ENCODE assay signal across 12 cellular contexts in genomic region chr15:77456746-77457618, GRCh38. TPM values are rescaled to one million over a fixed set of nuclear protein-coding genes. Genes with fewer than 3 reads are reported as not detected.
DNase-seq lines count a peak whose midpoint lies in the region; ATAC-seq and TF ChIP-seq lines count a peak whose summit lies in the region.
"Had no signal": no experiment of that assay in that cellular context is flagged by ENCODE, and none has a peak within 500 bp of the region (broad histone marks: within the 10 kb centered on the region; RNA-seq: fewer than 3 reads in every experiment).

No MANE protein-coding gene starts in this region.

- no peaks in the 10 kb centered on the region for H3K27me3 Mint-ChIP-seq in activated CD8-positive, alpha-beta T cell treated with anti-CD3 and anti-CD28 coated beads for 36 hours
- H3K27me3 Mint-ChIP-seq: B cell; stimulated activated memory B cell treated with anti-CD40 and anti-IgM and Interleukin-4, amounts not matched to agents 10 μg/mL and 1 μg/mL and 100 μg/mL, for 72 hours had no signal

- H3K27me3 ChIP-seq in heart left ventricle, result no peaks in the 10 kb centered on the region

- no peaks in the 10 kb centered on the region for H3K9me3 Mint-ChIP-seq in activated CD8-positive, alpha-beta T cell treated with anti-CD3 and anti-CD28 coated beads for 36 hours
- H3K9me3 Mint-ChIP-seq: stimulated activated memory B cell treated with anti-CD40 and anti-IgM and Interleukin-4, amounts not matched to agents 10 μg/mL and 1 μg/mL and 100 μg/mL, for 72 hours had no signal

- TF ChIP-seq POLR2A in heart left ventricle (IDR thresholded peaks at IDR 0.05), result no peak

- intact Hi-C loops in heart left ventricle (cut with DNase I), result loop anchor here in 2 of 10 donors (5.0 kb wide), 1 partner anchor 35 kb away; the partner anchor contains the start of genes HMG20A (in 2 of the 2) and PEAK1 (in 2 of the 2)
- intact Hi-C loops in cardiac septum (cut with DNase I), result loop anchor here (5.0 kb wide), 1 partner anchor 40 kb away; no protein-coding TSS in a partner anchor
- intact Hi-C loops in activated CD8-positive, alpha-beta T cell treated with anti-CD3 and anti-CD28 coated beads for 36 hours (cut with micrococcal nuclease), result no loop called here
- intact Hi-C loops in left colon (cut with DNase I, micrococcal nuclease), result no loop called here

- peaks cover 32% of the 10 kb centered on the region for H3K4me1 Mint-ChIP-seq in activated CD8-positive, alpha-beta T cell treated with anti-CD3 and anti-CD28 coated beads for 36 hours (ENCODE audit: low read depth)

- H3K4me1 ChIP-seq in heart left ventricle (peaks cover 3 to 69% (median 49%) of the 10 kb centered on the region in 12 donors), urinary bladder (ENCODE audit: insufficient read depth) (peaks cover 2% of the 10 kb centered on the region)

- ATAC-seq in heart left ventricle (no peak), left colon (no peak)
- ATAC-seq in activated CD8-positive, alpha-beta T cell treated with anti-CD3 and anti-CD28 coated beads for 36 hours, result peak; percentile 13
- ATAC-seq: stimulated activated memory B cell treated with anti-CD40 and anti-IgM and Interleukin-4, amounts not matched to agents 10 μg/mL and 1 μg/mL and 100 μg/mL, for 72 hours had no signal

- H3K27ac ChIP-seq in heart left ventricle, result peak overlapping the region in 8 of 12 donors; percentile 25 to 79 (median 64)
- peak overlapping the region; percentile 30 for H3K27ac ChIP-seq in urinary bladder (ENCODE audit: low read depth)

- CTCF ChIA-PET in activated CD8-positive, alpha-beta T cell treated with anti-CD3 and anti-CD28 coated beads for 36 hours (lab: Charles Lee), result interaction anchor here (0.9 kb wide), 1 partner anchor 26 kb away, joined by 3 read pairs; no protein-coding TSS in a partner anchor

- POLR2A ChIA-PET in activated CD8-positive, alpha-beta T cell treated with anti-CD3 and anti-CD28 coated beads for 36 hours (lab: Charles Lee), result interaction anchor here (0.8 kb wide), 1 partner anchor 36 kb away, joined by 3 read pairs; the partner anchor contains the start of gene HMG20A

- no peak for TF ChIP-seq CTCF in heart left ventricle (IDR thresholded peaks at IDR 0.05)
- no peak for TF ChIP-seq CTCF in activated CD8-positive, alpha-beta T cell treated with anti-CD3 and anti-CD28 coated beads for 36 hours (IDR thresholded peaks at IDR 0.05)

- H3K36me3 Mint-ChIP-seq in activated CD8-positive, alpha-beta T cell treated with anti-CD3 and anti-CD28 coated beads for 36 hours (ENCODE audit: low read depth), result peaks cover 17% of the 10 kb centered on the region

- H3K9me3 ChIP-seq in heart left ventricle, result no peaks in the 10 kb centered on the region

- H3K36me3 ChIP-seq in heart left ventricle (peaks cover 0 to 30% (median 18%) of the 10 kb centered on the region in 9 donors), urinary bladder (ENCODE audit: insufficient read depth) (peaks cover 3% of the 10 kb centered on the region)

- H3K27ac Mint-ChIP-seq in activated CD8-positive, alpha-beta T cell treated with anti-CD3 and anti-CD28 coated beads for 36 hours, result peak overlapping the region; percentile 1
- H3K27ac Mint-ChIP-seq: B cell had no signal

- no peak overlapping the region for H3K4me3 Mint-ChIP-seq in activated CD8-positive, alpha-beta T cell treated with anti-CD3 and anti-CD28 coated beads for 36 hours
- H3K4me3 Mint-ChIP-seq: B cell; stimulated activated memory B cell treated with anti-CD40 and anti-IgM and Interleukin-4, amounts not matched to agents 10 μg/mL and 1 μg/mL and 100 μg/mL, for 72 hours had no signal

- H3K4me3 ChIP-seq in heart left ventricle, result no peak overlapping the region
- no peak overlapping the region for H3K4me3 ChIP-seq in urinary bladder (ENCODE audit: low read depth, low read length)

- WGBS in heart left ventricle, 4 donors, result 55 to 67% (median 63%) methylated on average over 6 of the region's 6 CpGs
- WGBS in urinary bladder, result 71% methylated on average over 6 of the region's 6 CpGs

- DNase-seq in heart left ventricle (no peak), cardiac septum (ENCODE audit: low spot score) (no peak), iris pigment epithelial cell (ENCODE audit: low read depth) (peak; percentile 49), NCI-H2196 (lab: John Stamatoyannopoulos, UW; ENCODE audit: unreplicated experiment) (no peak), left colon (no peak)
- no peak for DNase-seq in activated CD8-positive, alpha-beta T cell treated with anti-CD3 and anti-CD28 coated beads for 36 hours
- no peak for DNase-seq in activated effector memory CD4-positive, alpha-beta T cell treated with anti-CD3 and anti-CD28 coated beads, Interleukin-2, amount 50 U/mL, for 16 hours
- DNase-seq: activated CD4-positive, alpha-beta T cell treated with anti-CD3 and anti-CD28 coated beads, Interleukin-2, amount 50 U/mL, for 48 hours; NCI-H2081 treated with DMSO at 0.1 percent for 48 hours had no signal

RNA-seq across cellular contexts. Expression of gene HMG20A, which starts 36.3 kb away (rescaled TPM):
- total RNA-seq in heart left ventricle (10 to 100 TPM; 22.6 to 54.1 (median 39.9) TPM), cardiac septum (36.0 TPM), urinary bladder (52.1 TPM), left colon (10 to 100 TPM; 30.6 to 31.6 TPM)
- polyA plus RNA-seq in heart left ventricle (10 to 100 TPM; 14.8 to 16.1 TPM), urinary bladder (17.8 TPM)
- 10 to 100 TPM; 44.4 to 44.9 TPM for total RNA-seq in activated CD8-positive, alpha-beta T cell treated with anti-CD3 and anti-CD28 coated beads for 36 hours

RNA-seq across cellular contexts. Expression of gene PEAK1, which starts 37.1 kb away (rescaled TPM):
- 100 to 1,000 TPM in 5 of 9 donors, 10 to 100 TPM in 4; 52.8 to 139 (median 104) TPM for total RNA-seq in heart left ventricle
- polyA plus RNA-seq in heart left ventricle, result 10 to 100 TPM; 12.8 to 29.1 TPM
- total RNA-seq in cardiac septum, result 132 TPM
- 10 to 100 TPM; 32.1 to 36.1 TPM for total RNA-seq in activated CD8-positive, alpha-beta T cell treated with anti-CD3 and anti-CD28 coated beads for 36 hours
- 146 TPM for total RNA-seq in urinary bladder
- 15.7 TPM for polyA plus RNA-seq in urinary bladder
- total RNA-seq in left colon, result 10 to 100 TPM; 57.0 to 57.5 TPM
